In genomic region chr3:108127301-108127988, GRCh38 we compare ENCODE assay signal across 9 cellular contexts.
DNase-seq lines count a peak whose midpoint lies in the region; ATAC-seq lines count a peak whose summit lies in the region.
"Had no signal": no experiment of that assay in that cellular context is flagged by ENCODE, and none has a peak within 500 bp of the region (broad histone marks: within the 10 kb centered on the region; RNA-seq: fewer than 3 reads in every experiment).

No MANE protein-coding gene starts in this region.

- DNase-seq in activated CD4-positive, alpha-beta T cell treated with anti-CD3 and anti-CD28 coated beads for 48 hours, result peak; percentile 62
- peak; percentile 17 for DNase-seq in effector CD8-positive, alpha-beta T cell (lab: John Stamatoyannopoulos, UW)
- DNase-seq in stimulated activated CD8-positive, alpha-beta memory T cell treated with anti-CD3 and anti-CD28 coated beads, Interleukin-12 subunit alpha, Interleukin-12 subunit beta, amount 100 ng/mL, for 4 hours (ENCODE audit: low read depth), result peak; percentile 27
- DNase-seq in D341Med (ENCODE audit: low spot score), result no peak
- DNase-seq in epidermal melanocyte (ENCODE audit: insufficient read length, low spot score), result no peak
- no peak for DNase-seq in NCI-H1930 (lab: John Stamatoyannopoulos, UW)
- DNase-seq: body of pancreas had no signal

- ATAC-seq in GM21576 (IDR thresholded peaks at IDR 0.05; ENCODE audit: unreplicated experiment) (peak; percentile 20), GM21786 (IDR thresholded peaks at IDR 0.05; ENCODE audit: unreplicated experiment) (no peak)
- ATAC-seq: body of pancreas had no signal

Comparison
In these comparisons a context has a peak if more than half of its experiments do, and no peak if none do; other contexts are left out.
1. DNase-seq: peak in activated CD4-positive, alpha-beta T cell treated with anti-CD3 and anti-CD28 coated beads for 48 hours (single experiment), effector CD8-positive, alpha-beta T cell (single experiment) and stimulated activated CD8-positive, alpha-beta memory T cell treated with anti-CD3 and anti-CD28 coated beads, Interleukin-12 subunit alpha, Interleukin-12 subunit beta, amount 100 ng/mL, for 4 hours (single experiment); none in D341Med (single experiment), epidermal melanocyte (single experiment) and NCI-H1930 (0 of 2).